ENCODE assay signal across 8 cellular contexts in genomic region chr18:48939368-48940097, GRCh38. TPM values are rescaled to one million over a fixed set of nuclear protein-coding genes. Genes with fewer than 3 reads are reported as not detected.
DNase-seq lines count a peak whose midpoint lies in the region; ATAC-seq and TF ChIP-seq lines count a peak whose summit lies in the region.

No MANE protein-coding gene starts in this region.

- peak overlapping the region; percentile 69 for H3K27ac Mint-ChIP-seq in WTC11

- POLR2A ChIA-PET in WTC11 (lab: Charles Lee), result interaction anchor here (0.5 to 3.0 kb wide), 3 partner anchors 13 to 111 kb away, joined by 3 to 10 read pairs (median 4); no protein-coding TSS in a partner anchor

- H3K36me3 ChIP-seq in parathyroid adenoma (ENCODE audit: control insufficient read depth, insufficient read depth, low read length), result no peaks in the 10 kb centered on the region

- TF ChIP-seq CTCF in WTC11 (IDR thresholded peaks at IDR 0.05) (no peak), foreskin fibroblast (IDR thresholded peaks at IDR 0.05; ENCODE audit: low read depth, low read length) (no peak), parathyroid adenoma (IDR thresholded peaks at IDR 0.05) (no peak), GM20000 (IDR thresholded peaks at IDR 0.05; ENCODE audit: extremely low read depth, missing control alignments) (no peak)

- H3K27me3 Mint-ChIP-seq in WTC11 (ENCODE audit: low read depth), result no peaks in the 10 kb centered on the region

- no peak overlapping the region for H2AFZ ChIP-seq in parathyroid adenoma

- H3K36me3 Mint-ChIP-seq in WTC11, result peaks cover 33% of the 10 kb centered on the region

- DNase-seq in COLO829 (ENCODE audit: low spot score), result peak; percentile 72
- DNase-seq in WTC11 (ENCODE audit: low spot score), result peak; percentile 66
- DNase-seq in foreskin fibroblast, result peak in 1 of 2 donors; percentile 55
- DNase-seq in NCI-H2107 treated with DMSO at 0.1 percent for 48 hours (lab: John Stamatoyannopoulos, UW; ENCODE audit: unreplicated experiment), result no peak
- no peak for DNase-seq in NCI-H526 treated with DMSO at 0.1 percent for 48 hours (lab: John Stamatoyannopoulos, UW)
- no peak for DNase-seq in NCI-H1048 (lab: John Stamatoyannopoulos, UW)
- no peak for DNase-seq in GM20000 (ENCODE audit: low spot score)

- no peaks in the 10 kb centered on the region for H3K9me3 Mint-ChIP-seq in WTC11

- peak; percentile 56 for ATAC-seq in WTC11

- H3K9me3 ChIP-seq in parathyroid adenoma (ENCODE audit: control insufficient read depth, low read length), result no peaks in the 10 kb centered on the region

- H3K4me1 Mint-ChIP-seq in WTC11, result peaks cover 96% of the 10 kb centered on the region

- H3K4me3 Mint-ChIP-seq in WTC11, result peak overlapping the region; percentile 20

- H3K4me2 ChIP-seq in parathyroid adenoma (ENCODE audit: low read length), result peak overlapping the region; percentile 43

- CTCF ChIA-PET in WTC11 (lab: Charles Lee), result interaction anchor here (0.6 kb wide), 1 partner anchor 520 kb away, joined by 3 read pairs; no protein-coding TSS in a partner anchor

- H3K9ac ChIP-seq in parathyroid adenoma, result no peak overlapping the region

- peaks cover 27% of the 10 kb centered on the region for H3K4me1 ChIP-seq in parathyroid adenoma

- H3K4me3 ChIP-seq in foreskin fibroblast (ENCODE audit: low read depth in 1 of 2, low read length in 2 of 2), result peak overlapping the region; percentile 27 to 30
- H3K4me3 ChIP-seq in parathyroid adenoma (ENCODE audit: low read depth, low read length), result no peak overlapping the region

- H3K27me3 ChIP-seq in parathyroid adenoma (ENCODE audit: control insufficient read depth, insufficient read depth, low read length), result no peaks in the 10 kb centered on the region

- H3K27ac ChIP-seq in parathyroid adenoma, result peak overlapping the region; percentile 36

- H3K79me2 ChIP-seq in parathyroid adenoma, result peaks cover 60% of the 10 kb centered on the region

TF ChIP-seq in WTC11, 78 proteins besides CTCF, POLR2A, EP300 and RAD21:
- TF ChIP-seq, protein P1, sequence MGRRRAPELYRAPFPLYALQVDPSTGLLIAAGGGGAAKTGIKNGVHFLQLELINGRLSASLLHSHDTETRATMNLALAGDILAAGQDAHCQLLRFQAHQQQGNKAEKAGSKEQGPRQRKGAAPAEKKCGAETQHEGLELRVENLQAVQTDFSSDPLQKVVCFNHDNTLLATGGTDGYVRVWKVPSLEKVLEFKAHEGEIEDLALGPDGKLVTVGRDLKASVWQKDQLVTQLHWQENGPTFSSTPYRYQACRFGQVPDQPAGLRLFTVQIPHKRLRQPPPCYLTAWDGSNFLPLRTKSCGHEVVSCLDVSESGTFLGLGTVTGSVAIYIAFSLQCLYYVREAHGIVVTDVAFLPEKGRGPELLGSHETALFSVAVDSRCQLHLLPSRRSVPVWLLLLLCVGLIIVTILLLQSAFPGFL (CRISPR knock-in tag; IDR thresholded peaks at IDR 0.05; ENCODE audit: borderline replicate concordance), result no peak
- TF ChIP-seq HMGA2 (CRISPR knock-in tag; IDR thresholded peaks at IDR 0.05), result no peak
- no peak for TF ChIP-seq MXD4 (CRISPR knock-in tag; IDR thresholded peaks at IDR 0.05; ENCODE audit: borderline replicate concordance)
- TF ChIP-seq E2F1 (CRISPR knock-in tag; IDR thresholded peaks at IDR 0.05), result no peak
- no peak for TF ChIP-seq SMAD4 (CRISPR knock-in tag; IDR thresholded peaks at IDR 0.05)

RNA-seq across cellular contexts. Expression of gene SMAD7, which starts 11.2 kb away (rescaled TPM):
- 26.7 to 44.7 TPM (median 29.5 TPM) in 3 replicates for total RNA-seq in WTC11 (2021)

Comparison
In these comparisons a context has a peak if more than half of its experiments do, and no peak if none do; other contexts are left out.
1. DNase-seq: peak in COLO829 (single experiment) and WTC11 (single experiment); none in NCI-H2107 treated with DMSO at 0.1 percent for 48 hours (single experiment), NCI-H526 treated with DMSO at 0.1 percent for 48 hours (single experiment), NCI-H1048 (single experiment) and GM20000 (single experiment).